ENCODE assay signal across 15 cellular contexts in genomic region chr10:117007080-117007479, GRCh38. TPM values are rescaled to one million over a fixed set of nuclear protein-coding genes. Genes with fewer than 3 reads are reported as not detected.
DNase-seq lines count a peak whose midpoint lies in the region; ATAC-seq and TF ChIP-seq lines count a peak whose summit lies in the region.
"Had no signal": no experiment of that assay in that cellular context is flagged by ENCODE, and none has a peak within 500 bp of the region (broad histone marks: within the 10 kb centered on the region; RNA-seq: fewer than 3 reads in every experiment).

No MANE protein-coding gene starts in this region.

- peak overlapping the region; percentile 48 for H3K27ac ChIP-seq in CD8-positive, alpha-beta memory T cell (ENCODE audit: low read depth, low read length)
- H3K27ac ChIP-seq: neutrophil had no signal

- H3K4me3 ChIP-seq in CD8-positive, alpha-beta memory T cell (ENCODE audit: low read length), result no peak overlapping the region
- H3K4me3 ChIP-seq in astrocyte of the cerebellum (ENCODE audit: low read depth, low read length) (no peak overlapping the region), kidney epithelial cell (ENCODE audit: low read depth, low read length) (no peak overlapping the region)

- H3K4me3 Mint-ChIP-seq in CD8-positive, alpha-beta memory T cell, result no peak overlapping the region
- H3K4me3 Mint-ChIP-seq in activated CD4-positive, alpha-beta T cell treated with anti-CD3 and anti-CD28 coated beads, Interleukin-2, amount 10 ng/mL, durations not matched to agents 24 days and 14 days, result no peak overlapping the region
- no peak overlapping the region for H3K4me3 Mint-ChIP-seq in mesothelial cell of epicardium
- H3K4me3 Mint-ChIP-seq: activated B cell treated with CpG ODN at 0.5 μM for 24 hours, H9 had no signal

- POLR2A ChIA-PET in CD8-positive, alpha-beta memory T cell (lab: Charles Lee), result no interaction called here

- H3K4me1 ChIP-seq in CD8-positive, alpha-beta memory T cell (ENCODE audit: insufficient read depth, low read length), result no peaks in the 10 kb centered on the region

- peaks cover 4 to 11% (median 8%) of the 10 kb centered on the region in 3 donors for H3K4me1 Mint-ChIP-seq in CD8-positive, alpha-beta memory T cell
- no peaks in the 10 kb centered on the region for H3K4me1 Mint-ChIP-seq in activated CD4-positive, alpha-beta T cell treated with anti-CD3 and anti-CD28 coated beads, Interleukin-2, amount 10 ng/mL, durations not matched to agents 24 days and 14 days
- peaks cover 12% of the 10 kb centered on the region for H3K4me1 Mint-ChIP-seq in mesothelial cell of epicardium

- H3K9me3 ChIP-seq in CD8-positive, alpha-beta memory T cell (ENCODE audit: low read length), result no peaks in the 10 kb centered on the region
- H3K9me3 ChIP-seq: neutrophil had no signal

- peaks cover 20 to 37% of the 10 kb centered on the region in 2 donors for H3K27me3 Mint-ChIP-seq in CD8-positive, alpha-beta memory T cell
- H3K27me3 Mint-ChIP-seq in activated CD4-positive, alpha-beta T cell treated with anti-CD3 and anti-CD28 coated beads, Interleukin-2, amount 10 ng/mL, durations not matched to agents 24 days and 14 days, result peaks cover 26% of the 10 kb centered on the region
- no peaks in the 10 kb centered on the region for H3K27me3 Mint-ChIP-seq in mesothelial cell of epicardium (ENCODE audit: low read depth)

- in situ Hi-C loops in astrocyte of the cerebellum (cut with HindIII; ENCODE audit: low sequenced_read_pairs), result no loop called here

- CTCF ChIA-PET in CD8-positive, alpha-beta memory T cell (lab: Charles Lee), result no interaction called here

- H3K36me3 ChIP-seq in CD8-positive, alpha-beta memory T cell (ENCODE audit: insufficient read depth, low read length), result no peaks in the 10 kb centered on the region
- no peaks in the 10 kb centered on the region for H3K36me3 ChIP-seq in kidney epithelial cell (ENCODE audit: control insufficient read depth, insufficient read depth, low read length)
- H3K36me3 ChIP-seq: neutrophil had no signal

- no peaks in the 10 kb centered on the region for H3K36me3 Mint-ChIP-seq in CD8-positive, alpha-beta memory T cell
- no peaks in the 10 kb centered on the region for H3K36me3 Mint-ChIP-seq in activated CD4-positive, alpha-beta T cell treated with anti-CD3 and anti-CD28 coated beads, Interleukin-2, amount 10 ng/mL, durations not matched to agents 24 days and 14 days (ENCODE audit: low read depth)
- no peaks in the 10 kb centered on the region for H3K36me3 Mint-ChIP-seq in mesothelial cell of epicardium

- intact Hi-C loops in activated CD4-positive, alpha-beta T cell treated with anti-CD3 and anti-CD28 coated beads, Interleukin-2, amount 10 ng/mL, durations not matched to agents 24 days and 14 days (cut with micrococcal nuclease), result loop anchor here (10.0 kb wide), 1 partner anchor 168 kb away; no protein-coding TSS in a partner anchor

- H3K27ac Mint-ChIP-seq in CD8-positive, alpha-beta memory T cell, result no peak overlapping the region
- H3K27ac Mint-ChIP-seq in activated CD4-positive, alpha-beta T cell treated with anti-CD3 and anti-CD28 coated beads, Interleukin-2, amount 10 ng/mL, durations not matched to agents 24 days and 14 days, result no peak overlapping the region
- no peak overlapping the region for H3K27ac Mint-ChIP-seq in mesothelial cell of epicardium
- H3K27ac Mint-ChIP-seq: activated B cell treated with CpG ODN at 0.5 μM for 24 hours, H9, immature natural killer cell had no signal

- H3K27me3 ChIP-seq in CD8-positive, alpha-beta memory T cell (ENCODE audit: insufficient read depth, low read length, poor library complexity, severe bottlenecking), result peaks cover 9% of the 10 kb centered on the region
- no peaks in the 10 kb centered on the region for H3K27me3 ChIP-seq in kidney epithelial cell (ENCODE audit: control insufficient read depth, insufficient read depth, low read length)

- no peak for DNase-seq in CD8-positive, alpha-beta memory T cell
- peak; percentile 78 for DNase-seq in HT1080 (ENCODE audit: low read depth)
- DNase-seq in astrocyte of the cerebellum (ENCODE audit: low read depth), result peak; percentile 38
- peak; percentile 44 for DNase-seq in kidney epithelial cell (ENCODE audit: low read depth)
- no peak for DNase-seq in activated CD4-positive, alpha-beta T cell treated with anti-CD3 and anti-CD28 coated beads, Interleukin-2, amount 10 ng/mL, durations not matched to agents 24 days and 14 days
- DNase-seq in NCI-H82 treated with DMSO at 0.1 percent for 48 hours (lab: John Stamatoyannopoulos, UW; ENCODE audit: unreplicated experiment), result no peak
- no peak for DNase-seq in mesothelial cell of epicardium (ENCODE audit: low spot score in 2 of 2, unreplicated experiment in 2 of 2)
- DNase-seq: activated B cell treated with CpG ODN at 0.5 μM for 24 hours, activated gamma-delta T cell, cortex of kidney, H9, immature natural killer cell, NCI-H1694 had no signal

- peaks cover 0 to 4% (median 2%) of the 10 kb centered on the region in 5 donors for H3K9me3 Mint-ChIP-seq in CD8-positive, alpha-beta memory T cell
- no peaks in the 10 kb centered on the region for H3K9me3 Mint-ChIP-seq in activated CD4-positive, alpha-beta T cell treated with anti-CD3 and anti-CD28 coated beads, Interleukin-2, amount 10 ng/mL, durations not matched to agents 24 days and 14 days
- no peaks in the 10 kb centered on the region for H3K9me3 Mint-ChIP-seq in mesothelial cell of epicardium
- H3K9me3 Mint-ChIP-seq: activated B cell treated with CpG ODN at 0.5 μM for 24 hours, H9 had no signal

- TF ChIP-seq CTCF in astrocyte of the cerebellum (IDR thresholded peaks at IDR 0.05; ENCODE audit: low read depth, low read length, missing control alignments) (no peak), kidney epithelial cell (IDR thresholded peaks at IDR 0.05; ENCODE audit: insufficient read depth, low read length, poor library complexity, severe bottlenecking) (no peak), mesothelial cell of epicardium (IDR thresholded peaks at IDR 0.05; ENCODE audit: unreplicated experiment) (no peak)

- ATAC-seq in GM19023 (IDR thresholded peaks at IDR 0.05; ENCODE audit: unreplicated experiment), result no peak

RNA-seq across cellular contexts. Expression of gene SHTN1, which starts 2.1 kb away (rescaled TPM):
- under 1 TPM; 0.28 to 0.38 TPM for total RNA-seq in CD8-positive, alpha-beta memory T cell
- polyA plus RNA-seq in CD8-positive, alpha-beta memory T cell, result not detected
- 3.9 and 7.1 TPM in 2 replicates for total RNA-seq in HT1080 (2014; rRNA removed; shearing (Covaris generic))
- polyA plus RNA-seq in HT1080 (2015; cell fraction: cytosol; rRNA removed), result 8.1 and 10.1 TPM in 2 replicates
- 28.5 and 30.5 TPM in 2 replicates for polyA plus RNA-seq in HT1080 (2015; cell fraction: nucleus; rRNA removed)
- total RNA-seq in kidney epithelial cell (12.0 TPM in 2 replicates), mesothelial cell of epicardium (38.6 to 41.2 TPM (median 38.7 TPM) in 3 replicates)
- 0.05 and 0.07 TPM in 2 replicates for total RNA-seq in activated CD4-positive, alpha-beta T cell treated with anti-CD3 and anti-CD28 coated beads, Interleukin-2, amount 10 ng/mL, durations not matched to agents 24 days and 14 days
- total RNA-seq: activated B cell treated with CpG ODN at 0.5 μM for 24 hours had no signal

Comparison
In these comparisons a context has a peak if more than half of its experiments do, and no peak if none do; other contexts are left out.
1. DNase-seq: peak in HT1080 (single experiment), astrocyte of the cerebellum (single experiment) and kidney epithelial cell (single experiment); none in CD8-positive, alpha-beta memory T cell (0 of 5), activated CD4-positive, alpha-beta T cell treated with anti-CD3 and anti-CD28 coated beads, Interleukin-2, amount 10 ng/mL, durations not matched to agents 24 days and 14 days (single experiment), NCI-H82 treated with DMSO at 0.1 percent for 48 hours (single experiment) and mesothelial cell of epicardium (0 of 2).